ENCODE assay signal across 9 cellular contexts in genomic region chr10:124670849-124671248, GRCh38.
DNase-seq lines count a peak whose midpoint lies in the region; ATAC-seq and TF ChIP-seq lines count a peak whose summit lies in the region.
"Had no signal": no experiment of that assay in that cellular context is flagged by ENCODE, and none has a peak within 500 bp of the region (broad histone marks: within the 10 kb centered on the region; RNA-seq: fewer than 3 reads in every experiment).

No MANE protein-coding gene starts in this region.

- peaks cover 21% of the 10 kb centered on the region for H3K36me3 Mint-ChIP-seq in T-helper 1 cell treated with Interleukin-12 subunit alpha and Interleukin-12 subunit beta and Interleukin-4 antibody, amounts not matched to agents 30 μg/mL and 1 μg/mL, for 36 hours (ENCODE audit: low read depth)
- no peaks in the 10 kb centered on the region for H3K36me3 Mint-ChIP-seq in activated CD4-positive, alpha-beta memory T cell treated with anti-CD3 and anti-CD28 coated beads for 36 hours
- H3K36me3 Mint-ChIP-seq in stimulated activated memory B cell treated with anti-CD40 and anti-IgM and Interleukin-4, amounts not matched to agents 10 μg/mL and 1 μg/mL and 100 μg/mL, for 72 hours, result peaks cover 22% of the 10 kb centered on the region

- no peak for DNase-seq in T-helper 1 cell
- DNase-seq in activated CD4-positive, alpha-beta memory T cell treated with anti-CD3 and anti-CD28 coated beads for 36 hours, result no peak
- DNase-seq in right cardiac atrium, result peak; percentile 43 to 74 (median 70)
- DNase-seq in vagina (ENCODE audit: extremely low spot score in 2 of 2), result no peak
- DNase-seq in NCI-H69 (lab: John Stamatoyannopoulos, UW), result no peak
- DNase-seq in stimulated activated CD4-positive, alpha-beta T cell treated with anti-CD3 and anti-CD28 coated beads, Interleukin-2, amount 100 ng/mL, for 24 hours, result no peak
- DNase-seq: T1000 had no signal

- H3K27me3 ChIP-seq in right cardiac atrium (ENCODE audit: control insufficient read depth, insufficient read depth) (no peaks in the 10 kb centered on the region), vagina (no peaks in the 10 kb centered on the region)

- POLR2A ChIA-PET in activated CD4-positive, alpha-beta memory T cell treated with anti-CD3 and anti-CD28 coated beads for 36 hours (lab: Charles Lee), result interaction anchor here (0.9 to 1.5 kb wide), 5 partner anchors 18 to 71 kb away, joined by 3 to 10 read pairs (median 6); no protein-coding TSS in a partner anchor

- no peak overlapping the region for H3K4me3 ChIP-seq in right cardiac atrium (ENCODE audit: low read length)
- H3K4me3 ChIP-seq in vagina, result no peak overlapping the region

- no peak for TF ChIP-seq CTCF in vagina (IDR thresholded peaks at IDR 0.05)

- TF ChIP-seq POLR2A in vagina (IDR thresholded peaks at IDR 0.05), result no peak

- H3K9me3 ChIP-seq in right cardiac atrium (ENCODE audit: control insufficient read depth, low read length) (no peaks in the 10 kb centered on the region), vagina (no peaks in the 10 kb centered on the region)

- WGBS in right cardiac atrium, result 49% methylated on average over 13 of the region's 13 CpGs

- H3K27ac ChIP-seq in right cardiac atrium (ENCODE audit: low read length) (peak overlapping the region; percentile 17), vagina (no peak overlapping the region)

- peaks cover 30% of the 10 kb centered on the region for H3K4me1 Mint-ChIP-seq in T-helper 1 cell treated with Interleukin-12 subunit alpha and Interleukin-12 subunit beta and Interleukin-4 antibody, amounts not matched to agents 30 μg/mL and 1 μg/mL, for 36 hours (ENCODE audit: low read depth)
- peaks cover 82% of the 10 kb centered on the region for H3K4me1 Mint-ChIP-seq in activated CD4-positive, alpha-beta memory T cell treated with anti-CD3 and anti-CD28 coated beads for 36 hours (ENCODE audit: low read depth)
- H3K4me1 Mint-ChIP-seq in stimulated activated memory B cell treated with anti-CD40 and anti-IgM and Interleukin-4, amounts not matched to agents 10 μg/mL and 1 μg/mL and 100 μg/mL, for 72 hours, result peaks cover 73% of the 10 kb centered on the region

- H3K36me3 ChIP-seq in vagina, result no peaks in the 10 kb centered on the region

- H3K4me1 ChIP-seq in right cardiac atrium (ENCODE audit: control insufficient read depth, insufficient read depth, low read length), result peaks cover 63% of the 10 kb centered on the region
- H3K4me1 ChIP-seq in vagina, result peaks cover 89% of the 10 kb centered on the region

- no peaks in the 10 kb centered on the region for H3K9me3 Mint-ChIP-seq in T-helper 1 cell treated with Interleukin-12 subunit alpha and Interleukin-12 subunit beta and Interleukin-4 antibody, amounts not matched to agents 30 μg/mL and 1 μg/mL, for 36 hours
- H3K9me3 Mint-ChIP-seq in activated CD4-positive, alpha-beta memory T cell treated with anti-CD3 and anti-CD28 coated beads for 36 hours, result no peaks in the 10 kb centered on the region
- no peaks in the 10 kb centered on the region for H3K9me3 Mint-ChIP-seq in stimulated activated memory B cell treated with anti-CD40 and anti-IgM and Interleukin-4, amounts not matched to agents 10 μg/mL and 1 μg/mL and 100 μg/mL, for 72 hours

- intact Hi-C loops in activated CD4-positive, alpha-beta memory T cell treated with anti-CD3 and anti-CD28 coated beads for 36 hours (cut with micrococcal nuclease), result loop anchor here (2.0 kb wide), 1 partner anchor 22 kb away; no protein-coding TSS in a partner anchor
- intact Hi-C loops in right cardiac atrium (cut with DNase I), result no loop called here
- intact Hi-C loops in vagina (cut with DNase I), result no loop called here

- no peak overlapping the region for H3K4me3 Mint-ChIP-seq in T-helper 1 cell treated with Interleukin-12 subunit alpha and Interleukin-12 subunit beta and Interleukin-4 antibody, amounts not matched to agents 30 μg/mL and 1 μg/mL, for 36 hours
- peak overlapping the region; percentile 3 for H3K4me3 Mint-ChIP-seq in activated CD4-positive, alpha-beta memory T cell treated with anti-CD3 and anti-CD28 coated beads for 36 hours
- H3K4me3 Mint-ChIP-seq in stimulated activated memory B cell treated with anti-CD40 and anti-IgM and Interleukin-4, amounts not matched to agents 10 μg/mL and 1 μg/mL and 100 μg/mL, for 72 hours, result no peak overlapping the region

- no peak for ATAC-seq in right cardiac atrium
- no peak for ATAC-seq in stimulated activated memory B cell treated with anti-CD40 and anti-IgM and Interleukin-4, amounts not matched to agents 10 μg/mL and 1 μg/mL and 100 μg/mL, for 72 hours

- CTCF ChIA-PET in activated CD4-positive, alpha-beta memory T cell treated with anti-CD3 and anti-CD28 coated beads for 36 hours (lab: Charles Lee), result interaction anchor here (0.6 to 2.2 kb wide), 16 partner anchors 9 to 140 kb away, joined by 3 to 12 read pairs (median 6); no protein-coding TSS in a partner anchor

- peak overlapping the region; percentile 34 for H3K27ac Mint-ChIP-seq in T-helper 1 cell treated with Interleukin-12 subunit alpha and Interleukin-12 subunit beta and Interleukin-4 antibody, amounts not matched to agents 30 μg/mL and 1 μg/mL, for 36 hours
- H3K27ac Mint-ChIP-seq in activated CD4-positive, alpha-beta memory T cell treated with anti-CD3 and anti-CD28 coated beads for 36 hours, result peak overlapping the region; percentile 83
- H3K27ac Mint-ChIP-seq in stimulated activated memory B cell treated with anti-CD40 and anti-IgM and Interleukin-4, amounts not matched to agents 10 μg/mL and 1 μg/mL and 100 μg/mL, for 72 hours, result peak overlapping the region; percentile 60

- H3K27me3 Mint-ChIP-seq in T-helper 1 cell treated with Interleukin-12 subunit alpha and Interleukin-12 subunit beta and Interleukin-4 antibody, amounts not matched to agents 30 μg/mL and 1 μg/mL, for 36 hours (ENCODE audit: low read depth), result no peaks in the 10 kb centered on the region
- H3K27me3 Mint-ChIP-seq in activated CD4-positive, alpha-beta memory T cell treated with anti-CD3 and anti-CD28 coated beads for 36 hours, result no peaks in the 10 kb centered on the region
- no peaks in the 10 kb centered on the region for H3K27me3 Mint-ChIP-seq in stimulated activated memory B cell treated with anti-CD40 and anti-IgM and Interleukin-4, amounts not matched to agents 10 μg/mL and 1 μg/mL and 100 μg/mL, for 72 hours

Comparison
In these comparisons a context has a peak if more than half of its experiments do, and no peak if none do; other contexts are left out.
1. DNase-seq: peak in right cardiac atrium (3 of 3); none in T-helper 1 cell (0 of 5), activated CD4-positive, alpha-beta memory T cell treated with anti-CD3 and anti-CD28 coated beads for 36 hours (single experiment), vagina (0 of 2), NCI-H69 (single experiment) and stimulated activated CD4-positive, alpha-beta T cell treated with anti-CD3 and anti-CD28 coated beads, Interleukin-2, amount 100 ng/mL, for 24 hours (0 of 2).
2. Peak in every context shown above with its lines, with median percentiles within 50 percentile points of each other: H3K27ac Mint-ChIP-seq.